In the genomic region with DNA sequence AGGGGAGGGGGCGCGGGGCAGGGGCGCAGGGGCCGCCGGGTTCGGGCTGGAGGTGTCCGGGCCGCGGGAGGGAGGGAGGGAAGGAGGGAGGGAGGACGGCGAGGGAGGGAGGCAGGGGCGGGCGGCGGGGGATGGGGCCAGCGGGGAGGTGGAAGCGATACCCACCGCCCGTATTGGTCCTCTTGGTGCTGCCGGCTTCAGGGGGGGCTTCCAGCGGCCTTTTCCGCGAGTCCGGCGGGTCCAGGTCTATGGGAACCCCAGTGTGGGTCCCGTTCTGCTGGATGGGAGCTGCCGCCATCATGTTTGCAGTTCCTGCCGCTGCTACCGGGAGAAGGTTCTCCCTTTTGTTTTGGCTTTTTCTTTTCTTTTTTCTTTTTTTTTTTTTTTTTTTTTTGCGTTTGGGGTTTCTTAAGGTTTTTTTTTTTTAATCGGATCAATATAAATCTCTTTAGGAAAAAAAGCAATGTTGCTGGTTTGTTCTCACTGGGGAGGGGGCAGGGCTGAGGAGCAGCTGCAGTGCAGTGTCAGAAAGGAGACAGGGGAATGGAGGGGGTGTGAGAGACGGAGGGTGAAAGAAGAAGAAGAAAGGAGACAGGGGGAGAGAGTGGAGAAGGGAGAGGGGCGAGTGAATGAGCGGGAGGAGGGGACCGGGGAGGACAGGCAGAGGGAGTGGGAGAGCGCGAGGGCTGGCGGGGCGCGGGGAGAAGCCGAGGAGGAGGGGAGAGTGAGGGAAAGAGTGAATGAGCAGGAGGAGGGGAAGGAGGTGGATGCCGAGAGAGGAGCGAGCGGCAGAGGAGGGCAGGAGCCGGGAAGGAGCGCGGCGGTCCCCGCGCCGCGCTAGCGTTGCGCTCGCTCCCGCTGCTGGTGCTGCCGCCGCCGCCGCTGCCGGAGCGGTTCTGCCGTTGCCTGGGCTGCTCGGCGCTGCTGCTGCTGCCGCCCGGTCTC, we compare ENCODE assay signal across 8 cellular contexts. TPM values are rescaled to one million over a fixed set of nuclear protein-coding genes. Genes with fewer than 3 reads are reported as not detected.
A peak's percentile ranks its signal among the peaks of the same experiment; 100 is the strongest.
DNase-seq lines count a peak whose midpoint lies in the region; TF ChIP-seq lines count a peak whose summit lies in the region.

A gene with protein sequence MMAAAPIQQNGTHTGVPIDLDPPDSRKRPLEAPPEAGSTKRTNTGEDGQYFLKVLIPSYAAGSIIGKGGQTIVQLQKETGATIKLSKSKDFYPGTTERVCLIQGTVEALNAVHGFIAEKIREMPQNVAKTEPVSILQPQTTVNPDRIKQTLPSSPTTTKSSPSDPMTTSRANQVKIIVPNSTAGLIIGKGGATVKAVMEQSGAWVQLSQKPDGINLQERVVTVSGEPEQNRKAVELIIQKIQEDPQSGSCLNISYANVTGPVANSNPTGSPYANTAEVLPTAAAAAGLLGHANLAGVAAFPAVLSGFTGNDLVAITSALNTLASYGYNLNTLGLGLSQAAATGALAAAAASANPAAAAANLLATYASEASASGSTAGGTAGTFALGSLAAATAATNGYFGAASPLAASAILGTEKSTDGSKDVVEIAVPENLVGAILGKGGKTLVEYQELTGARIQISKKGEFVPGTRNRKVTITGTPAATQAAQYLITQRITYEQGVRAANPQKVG (minus strand): TSS at position 898 of the 945 bp plus-strand sequence. CDS start 597 bp downstream, at position 301.

- H3K27ac Mint-ChIP-seq in brain = peak within 1 kb of the TSS; percentile 99

- H3K36me3 Mint-ChIP-seq in brain = peaks cover 6% of the 10 kb centered on the region

- no peaks in the 10 kb centered on the region for H3K36me3 ChIP-seq in H7 (replicated peaks; ENCODE audit: control insufficient read depth, insufficient read depth, low read length)
- H3K36me3 ChIP-seq in skeletal muscle tissue (ENCODE audit: control insufficient read depth in 3 of 3, insufficient read depth in 3 of 3, low read length in 3 of 3) = no peaks in the 10 kb centered on the region

- peaks cover 0 to 6% (median 0%) of the 10 kb centered on the region in 3 donors for H3K4me1 ChIP-seq in skeletal muscle tissue (ENCODE audit: control insufficient read depth in 3 of 3, insufficient read depth in 3 of 3, low read length in 3 of 3)

- H3K27me3 ChIP-seq in H7 (ENCODE audit: control insufficient read depth, insufficient read depth, low read length) (no peaks in the 10 kb centered on the region), skeletal muscle tissue (ENCODE audit: control insufficient read depth in 3 of 3, insufficient read depth in 3 of 3, low read length in 3 of 3) (peaks cover 2 to 11% (median 9%) of the 10 kb centered on the region in 3 donors)

- peak within 1 kb of the TSS; percentile 91 for H3K4me3 ChIP-seq in H7 (ENCODE audit: insufficient read depth, low read depth, low read length)
- H3K4me3 ChIP-seq in skeletal muscle tissue (ENCODE audit: low read length in 3 of 3) = peak within 1 kb of the TSS; percentile 69 to 76 (median 71)

- H3K9me3 ChIP-seq in skeletal muscle tissue (ENCODE audit: control insufficient read depth in 3 of 3, low read length in 3 of 3) = no peaks in the 10 kb centered on the region

- H3K27ac ChIP-seq in skeletal muscle tissue (ENCODE audit: low read depth, low read length) = peak within 1 kb of the TSS; percentile 32

- peaks cover 21% of the 10 kb centered on the region for H3K27me3 Mint-ChIP-seq in brain

- H3K9me3 Mint-ChIP-seq in brain = peaks cover 0 to 3% (median 0%) of the 10 kb centered on the region in 5 experiments

- peak; percentile 68 for DNase-seq in H7
- DNase-seq in NCI-H2171 treated with DMSO at 0.1 percent for 48 hours (lab: John Stamatoyannopoulos, UW) = peak; percentile 69
- DNase-seq in islet precursor cell = peak; percentile 52
- DNase-seq in SKM-1 (lab: John Stamatoyannopoulos, UW; ENCODE audit: unreplicated experiment) = no peak
- DNase-seq in activated CD4-positive, CD25-positive, alpha-beta regulatory T cell treated with anti-CD3 and anti-CD28 coated beads, Interleukin-2, amount 50 U/mL, for 72 hours = no peak
- DNase-seq in amniotic stem cell (lab: John Stamatoyannopoulos, UW) = no peak

- TF ChIP-seq CTCF in brain (conservative IDR thresholded peaks at IDR 0.05) = no peak

- H3K4me3 Mint-ChIP-seq in brain = peak within 1 kb of the TSS; percentile 96 to 100 (median 99)

- peaks cover 63% of the 10 kb centered on the region for H3K4me1 Mint-ChIP-seq in brain

- peak within 1 kb of the TSS; percentile 60 to 73 (median 73) for H3K9ac ChIP-seq in skeletal muscle tissue (ENCODE audit: low read depth in 1 of 3, low read length in 3 of 3)

RNA-seq across cellular contexts. Expression of the gene that starts here (rescaled TPM):
- total RNA-seq in H7 (2014; rRNA removed; shearing (Covaris generic)) = 4.7 and 6.9 TPM in 2 replicates
- 27.6 TPM for polyA plus RNA-seq in brain (ENCODE audit: insufficient read depth, low read depth, low replicate concordance)
- 12.5 TPM for total RNA-seq in skeletal muscle tissue

Comparison
In these comparisons a context has a peak if more than half of its experiments do, and no peak if none do; other contexts are left out.
1. DNase-seq: peak in H7 (single experiment), NCI-H2171 treated with DMSO at 0.1 percent for 48 hours (single experiment) and islet precursor cell (single experiment); none in SKM-1 (single experiment), activated CD4-positive, CD25-positive, alpha-beta regulatory T cell treated with anti-CD3 and anti-CD28 coated beads, Interleukin-2, amount 50 U/mL, for 72 hours (single experiment) and amniotic stem cell (single experiment).